ENCODE assay signal across 1 cellular context in genomic region chr21:33433001-33433400, GRCh38.
TF ChIP-seq lines count a peak whose summit lies in the region.

No MANE protein-coding gene starts in this region.

TF ChIP-seq in GM12878, 131 proteins besides CTCF, POLR2A, EP300 and RAD21:
- TF ChIP-seq E2F8 (IDR thresholded peaks at IDR 0.05; ENCODE audit: low read depth, partially characterized antibody), result no peak
- TF ChIP-seq ZNF622 (IDR thresholded peaks at IDR 0.05), result no peak
- TF ChIP-seq TBL1XR1 (IDR thresholded peaks at IDR 0.05; ENCODE audit: low read depth, low read length), result no peak
- TF ChIP-seq ZSCAN29 (IDR thresholded peaks at IDR 0.05), result no peak
- TF ChIP-seq NFIC (IDR thresholded peaks at IDR 0.05; ENCODE audit: low read depth, low read length), result no peak
- TF ChIP-seq PRDM15 (CRISPR knock-in tag; IDR thresholded peaks at IDR 0.05), result no peak
- no peak for TF ChIP-seq CREM (IDR thresholded peaks at IDR 0.05; ENCODE audit: low read depth)
- no peak for TF ChIP-seq CREB1 (IDR thresholded peaks at IDR 0.05; ENCODE audit: low read depth)
- TF ChIP-seq IRF4 (IDR thresholded peaks at IDR 0.05; ENCODE audit: low read depth, low read length), result no peak
- no peak for TF ChIP-seq SP1 (IDR thresholded peaks at IDR 0.05; ENCODE audit: low read depth, low read length)
- TF ChIP-seq TAF1 (IDR thresholded peaks at IDR 0.05; ENCODE audit: borderline replicate concordance, low read depth, low read length), result no peak
- TF ChIP-seq MEF2A (IDR thresholded peaks at IDR 0.05; ENCODE audit: insufficient read depth, low read depth, low read length), result no peak
- TF ChIP-seq HDGF (IDR thresholded peaks at IDR 0.05), result no peak
